8 cellular contexts compared by ENCODE assay signal in the genomic region with DNA sequence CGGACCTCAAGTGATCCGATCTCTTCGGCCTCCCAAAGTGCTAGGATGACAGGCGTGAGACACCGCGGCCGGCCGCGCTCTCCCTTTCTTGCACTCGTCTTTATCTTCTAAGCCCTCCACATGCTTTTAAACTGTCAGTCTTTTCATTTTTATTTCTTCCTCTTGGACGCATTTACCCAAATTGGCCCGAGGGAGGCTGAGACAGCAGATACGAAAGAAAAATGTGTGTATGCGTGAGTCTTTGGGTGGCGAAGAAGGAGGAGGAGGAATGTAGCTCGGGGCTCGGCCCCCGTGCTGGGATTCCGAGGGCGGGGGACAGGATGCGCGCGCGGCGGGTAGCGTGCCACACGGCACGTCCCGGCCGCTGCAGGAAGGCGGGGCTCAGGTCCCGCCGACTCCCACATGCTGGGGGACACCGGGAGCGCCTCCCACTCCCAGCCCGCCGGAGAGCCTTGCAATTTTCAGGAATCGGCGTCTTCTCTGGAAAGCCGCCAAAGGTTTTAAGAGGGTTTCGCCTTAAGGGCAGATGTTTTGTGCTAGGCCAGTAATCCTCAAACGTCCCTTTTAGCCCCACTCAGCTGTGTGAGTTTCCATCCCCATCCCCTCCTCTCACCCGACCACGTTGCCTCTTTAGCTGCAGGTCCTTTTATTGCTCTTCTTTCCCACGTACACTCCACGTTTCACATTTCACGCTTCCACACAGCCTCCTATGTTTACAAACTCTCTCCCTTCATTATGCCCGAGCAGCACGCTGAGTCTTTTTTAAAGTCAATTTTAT. TPM values are rescaled to one million over a fixed set of nuclear protein-coding genes. Genes with fewer than 3 reads are reported as not detected.
DNase-seq lines count a peak whose midpoint lies in the region; TF ChIP-seq lines count a peak whose summit lies in the region.

No MANE protein-coding gene starts in this region.

- intact Hi-C loops in transverse colon (cut with DNase I; ENCODE audit: low total_unique reads): no loop called here

- H3K79me2 ChIP-seq in GM23248 (ENCODE audit: insufficient read depth): 0 out of 2 replicates have a peak, but pooled peaks cover 4% of the 10 kb centered on the region

- H3K9ac ChIP-seq in GM23248: peak overlapping the region; percentile 82

- H3K9me2 ChIP-seq in GM23248 (ENCODE audit: insufficient read depth): no peaks in the 10 kb centered on the region

- H3K4me1 ChIP-seq in GM23248 (ENCODE audit: insufficient read depth) (peaks cover 18% of the 10 kb centered on the region), cardiac muscle cell (ENCODE audit: low read depth) (peaks cover 15% of the 10 kb centered on the region), transverse colon (peaks cover 0 to 16% (median 7%) of the 10 kb centered on the region in 4 donors)

- TF ChIP-seq EP300 in transverse colon (IDR thresholded peaks at IDR 0.05; ENCODE audit: low read depth): peak; percentile 71

- TF ChIP-seq POLR2A in transverse colon (IDR thresholded peaks at IDR 0.05): peak; percentile 40

- WGBS in GM23248 (ENCODE audit: low coverage in 1 of 2, low lambda C conversion rate in 2 of 2, missing lambda C conversion rate in 2 of 2), 2 experiments: 1 to 2% methylated on average over 40 to 49 of the region's 49 CpGs
- 1 to 2% methylated on average over 8 to 49 of the region's 49 CpGs for WGBS in transverse colon (ENCODE audit: low coverage in 1 of 2), 2 donors

- H4K20me1 ChIP-seq in GM23248 (ENCODE audit: insufficient read depth): no peaks in the 10 kb centered on the region

- H3K27ac ChIP-seq in GM23248 (peak overlapping the region; percentile 89), cardiac muscle cell (peak overlapping the region; percentile 98), transverse colon (peak overlapping the region; percentile 75 to 85 (median 80))

- no peak for TF ChIP-seq CTCF in cardiac muscle cell (IDR thresholded peaks at IDR 0.05; ENCODE audit: low read depth, low read length)
- TF ChIP-seq CTCF in transverse colon (IDR thresholded peaks at IDR 0.05): peak in 2 of 5 experiments; percentile 28 to 36

- no peaks in the 10 kb centered on the region for H3K9me3 ChIP-seq in GM23248 (ENCODE audit: low read depth)
- no peaks in the 10 kb centered on the region for H3K9me3 ChIP-seq in cardiac muscle cell (ENCODE audit: low read depth)
- no peaks in the 10 kb centered on the region for H3K9me3 ChIP-seq in transverse colon

- H3K36me3 ChIP-seq in GM23248 (ENCODE audit: low read depth) (no peaks in the 10 kb centered on the region), cardiac muscle cell (no peaks in the 10 kb centered on the region), transverse colon (no peaks in the 10 kb centered on the region)

- H3K4me3 ChIP-seq in GM23248 (peak overlapping the region; percentile 77), cardiac muscle cell (peak overlapping the region; percentile 31), transverse colon (peak overlapping the region; percentile 26 to 53 (median 40))

- DNase-seq in ELR (ENCODE audit: low read depth) (peak; percentile 97), GM23248 (peak; percentile 98), LHCN-M2 (ENCODE audit: low read depth) (peak; percentile 89), SKM-1 treated with dmso at 0.1 percent for 144 hours (lab: John Stamatoyannopoulos, UW; ENCODE audit: unreplicated experiment) (peak; percentile 14), cardiac muscle cell (ENCODE audit: low read depth in 1 of 2, low spot score in 1 of 2) (peak; percentile 96 to 98), pons (ENCODE audit: low spot score) (peak; percentile 59), transverse colon (peak; percentile 82)
- peak; percentile 70 for DNase-seq in activated naive CD8-positive, alpha-beta T cell treated with anti-CD3 and anti-CD28 coated beads, Interleukin-2, amount 50 U/mL, for 16 hours (ENCODE audit: low read depth, low spot score)

- H3K27me3 ChIP-seq in GM23248 (replicated peaks; ENCODE audit: insufficient read depth) (no peaks in the 10 kb centered on the region), cardiac muscle cell (no peaks in the 10 kb centered on the region), transverse colon (peaks cover 17% of the 10 kb centered on the region)

- in situ Hi-C loops in GM23248 (cut with MboI): no loop called here
- in situ Hi-C loops in transverse colon (cut with MboI; ENCODE audit: low pct_ligation_motif_present in 1 of 4, low pct_unique_long_range_greater_than_20kb in 1 of 4, low sequenced_read_pairs in 3 of 4): no loop called here

- H3F3A ChIP-seq in GM23248 (ENCODE audit: insufficient read depth): peaks cover 20% of the 10 kb centered on the region

- H3K4me2 ChIP-seq in GM23248 (ENCODE audit: unreplicated experiment): peak overlapping the region; percentile 82

- peak overlapping the region; percentile 88 for H2AFZ ChIP-seq in GM23248

RNA-seq across cellular contexts. Expression of gene SLC2A3, which starts 34.7 kb away (rescaled TPM):
- total RNA-seq in GM23248 (2014; rRNA removed; shearing (Covaris generic)): 72.5 and 73.7 TPM in 2 replicates
- polyA plus RNA-seq in GM23248 (2016; fragmentation: Nextera tagmentation; extraction: Ambion mirVana): 71.5 and 71.8 TPM in 2 replicates
- total RNA-seq in LHCN-M2 (2014; rRNA removed): 25.6 and 36.9 TPM in 2 replicates
- polyA plus RNA-seq in LHCN-M2 (2012): 26.4 TPM
- 251 and 267 TPM in 2 replicates for total RNA-seq in cardiac muscle cell
- polyA plus RNA-seq in cardiac muscle cell: 349 and 363 TPM in 2 replicates
- total RNA-seq in transverse colon: 10 to 100 TPM in 1 of 4 donors, 1 to 10 TPM in 2, under 1 TPM in 1; 0.80 to 10.2 (median 8.1) TPM

Comparison
In these comparisons a context has a peak if more than half of its experiments do, and no peak if none do; other contexts are left out.
1. Peak in every context shown above with its lines: DNase-seq, H3K4me3 ChIP-seq and H3K27ac ChIP-seq.
2. DNase-seq: peak in every context shown above with its lines; median percentile 98 in GM23248; 97 in ELR; 97 in cardiac muscle cell; 89 in LHCN-M2; 82 in transverse colon; 70 in activated naive CD8-positive, alpha-beta T cell treated with anti-CD3 and anti-CD28 coated beads, Interleukin-2, amount 50 U/mL, for 16 hours; 59 in pons; 14 in SKM-1 treated with dmso at 0.1 percent for 144 hours.